In the genomic region with DNA sequence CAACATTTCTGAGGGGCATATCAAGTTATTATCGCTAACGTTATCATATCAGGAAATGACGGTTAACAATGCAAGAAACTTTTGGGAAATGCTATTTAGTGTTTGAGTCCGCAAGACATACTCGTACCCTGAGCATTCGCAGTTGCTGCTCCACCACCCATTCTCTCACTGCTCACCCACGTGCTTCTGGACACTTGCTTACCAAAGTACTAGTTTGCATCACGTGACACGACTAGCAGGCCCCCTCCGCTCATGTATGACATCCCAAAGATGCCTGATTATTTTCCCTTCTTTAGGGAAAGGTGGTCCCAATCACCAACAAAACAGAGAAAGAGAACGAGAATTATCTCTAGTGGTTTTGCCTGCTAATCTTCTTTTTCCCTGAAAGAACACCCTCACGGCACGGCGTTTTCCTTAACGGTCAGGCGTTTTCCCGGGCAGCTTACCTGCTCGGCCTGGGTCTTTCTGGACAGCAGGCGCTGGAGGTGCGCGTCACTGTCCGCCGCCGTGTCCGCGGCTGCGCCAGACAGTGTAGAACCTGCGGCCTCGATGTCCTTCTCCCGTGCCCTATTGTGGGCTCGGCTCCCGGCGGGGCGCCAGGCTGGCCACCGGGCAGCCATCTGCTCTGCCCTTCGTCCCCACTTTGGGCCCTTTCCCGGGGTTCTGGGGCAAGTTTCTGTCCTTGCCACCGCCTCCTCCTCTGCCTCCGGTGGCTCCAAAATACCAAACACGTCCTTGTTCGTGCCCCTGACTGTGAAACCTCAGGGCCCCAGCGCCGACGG, we compare ENCODE assay signal across 8 cellular contexts. TPM values are rescaled to one million over a fixed set of nuclear protein-coding genes. Genes with fewer than 3 reads are reported as not detected.
DNase-seq lines count a peak whose midpoint lies in the region; ATAC-seq and TF ChIP-seq lines count a peak whose summit lies in the region.

A gene (plus strand): TSS at position 492 of the 782 bp plus-strand sequence. CDS start 58 bp downstream, at position 550.

- H3K4me3 ChIP-seq in rectal smooth muscle tissue (ENCODE audit: low read length) (peak within 1 kb of the TSS; percentile 93), aorta (ENCODE audit: low read length in 2 of 2) (peak within 1 kb of the TSS; percentile 46 to 95)

- ATAC-seq in GM18505 (IDR thresholded peaks at IDR 0.05; ENCODE audit: unreplicated experiment) (peak; percentile 85), HG02970 (IDR thresholded peaks at IDR 0.05; ENCODE audit: low FRiP score, unreplicated experiment) (peak; percentile 86), aorta (ENCODE audit: low FRiP score) (peak; percentile 99)

- peak within 1 kb of the TSS; percentile 91 for H3K27ac ChIP-seq in rectal smooth muscle tissue (ENCODE audit: low read depth, low read length)
- H3K27ac ChIP-seq in aorta (ENCODE audit: low read depth in 1 of 2, low read length in 2 of 2), result peak within 1 kb of the TSS in 1 of 2 donors; percentile 50

- H3K9me3 ChIP-seq in aorta (ENCODE audit: control insufficient read depth, low read length), result no peaks in the 10 kb centered on the region

- H3K9ac ChIP-seq in rectal smooth muscle tissue (ENCODE audit: low read length), result peak within 1 kb of the TSS; percentile 97

- H3K36me3 ChIP-seq in rectal smooth muscle tissue (ENCODE audit: control insufficient read depth, insufficient read depth, low read length) (peaks cover 4% of the 10 kb centered on the region), aorta (ENCODE audit: control insufficient read depth in 1 of 2, insufficient read depth in 2 of 2, low read length in 1 of 2) (no peaks in the 10 kb centered on the region)

- H3K27me3 ChIP-seq in rectal smooth muscle tissue (ENCODE audit: control insufficient read depth, insufficient read depth, low read length) (no peaks in the 10 kb centered on the region), aorta (ENCODE audit: control insufficient read depth in 1 of 2, insufficient read depth in 2 of 2, low read length in 1 of 2) (no peaks in the 10 kb centered on the region)

- WGBS in aorta, 2 donors, result 0% methylated on average over 44 of the region's 44 CpGs

- intact Hi-C loops in aorta (cut with DNase I), result loop anchor here in 1 of 2 donors (10.0 kb wide), 1 partner anchor 55 kb away; a partner anchor contains a TSS

- DNase-seq in NCI-H2029 (lab: John Stamatoyannopoulos, UW) (peak; percentile 92), T1000 (lab: John Stamatoyannopoulos, UW) (peak; percentile 97), astrocyte of the hippocampus (ENCODE audit: low read depth, low spot score) (peak; percentile 96), hepatic stellate cell (ENCODE audit: low spot score) (peak; percentile 94), aorta (peak; percentile 95 to 96)

- peak; percentile 83 for TF ChIP-seq POLR2A in GM18505 (IDR thresholded peaks at IDR 0.05; ENCODE audit: borderline replicate concordance, extremely low read depth, insufficient read depth, insufficient read length)

- H3K4me1 ChIP-seq in rectal smooth muscle tissue (ENCODE audit: control insufficient read depth, insufficient read depth, low read length) (peaks cover 10% of the 10 kb centered on the region), aorta (ENCODE audit: control insufficient read depth in 1 of 2, insufficient read depth in 2 of 2, low read length in 2 of 2) (peaks cover 0 to 5% of the 10 kb centered on the region in 2 donors)

RNA-seq across cellular contexts. Expression of the gene that starts here (rescaled TPM):
- 10 to 100 TPM; 21.4 to 28.2 TPM for total RNA-seq in aorta
- 10 to 100 TPM; 15.8 to 76.3 TPM for polyA plus RNA-seq in aorta
